Comparison of ENCODE assay signal across 34 cellular contexts in the genomic region with DNA sequence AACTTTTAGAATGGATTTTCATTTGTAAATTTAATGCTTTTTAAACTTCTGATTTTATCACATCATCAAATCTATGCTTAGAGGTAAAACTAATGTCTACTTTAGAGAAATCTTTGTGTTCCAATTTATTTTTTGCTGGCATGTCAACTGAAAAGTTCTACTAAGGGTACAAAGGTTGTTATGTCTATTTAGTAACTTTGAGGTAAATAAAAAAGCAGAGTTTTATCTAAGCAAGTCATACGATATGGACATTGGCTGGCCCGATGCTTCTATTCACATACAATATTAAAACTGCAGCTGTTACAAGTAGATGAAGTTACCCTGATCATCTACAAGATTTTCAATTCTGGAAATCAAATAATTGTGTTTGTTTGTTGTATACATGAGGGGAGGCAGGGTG.
"Had no signal": no experiment of that assay in that cellular context is flagged by ENCODE, and none has a peak within 500 bp of the region (broad histone marks: within the 10 kb centered on the region; RNA-seq: fewer than 3 reads in every experiment).

No MANE protein-coding gene starts in this region.

- H3K36me3 ChIP-seq: MG63 had no signal

- H3K9ac ChIP-seq: KMS-11 had no signal

- H3K9me3 ChIP-seq: MG63 had no signal

- H3K27me3 ChIP-seq: MG63 had no signal

- DNase-seq: Karpas-422, Kasumi-1, MG63, MM.1S, MV-4-11, NCI-H1048, NCI-H1092, NCI-H1092 treated with DMSO at 0.1 percent for 48 hours, NCI-H1105, NCI-H1105 treated with DMSO at 0.1 percent for 48 hours, NCI-H1417, NCI-H1417 treated with DMSO at 0.1 percent for 48 hours, NCI-H1436, NCI-H1436 treated with DMSO at 0.1 percent for 48 hours, NCI-H146, NCI-H1694, NCI-H1694 treated with DMSO at 0.1 percent for 48 hours, NCI-H187, NCI-H187 treated with DMSO at 0.1 percent for 48 hours, NCI-H1930, NCI-H2029, NCI-H2081, NCI-H2081 treated with DMSO at 0.1 percent for 48 hours, NCI-H2107, NCI-H2171, NCI-H2171 treated with DMSO at 0.1 percent for 48 hours, NCI-H2227 treated with DMSO at 0.1 percent for 48 hours, NCI-H226, NCI-H345, NCI-H446, NCI-H446 treated with DMSO at 0.1 percent for 48 hours, NCI-H510A, NCI-H510A treated with DMSO at 0.1 percent for 48 hours had no signal

- H3K27ac ChIP-seq: KMS-11 had no signal

- H3K4me2 ChIP-seq: KMS-11 had no signal

- H3K4me3 ChIP-seq: MG63 had no signal
